Comparison of ENCODE assay signal across 7 cellular contexts in the genomic region with DNA sequence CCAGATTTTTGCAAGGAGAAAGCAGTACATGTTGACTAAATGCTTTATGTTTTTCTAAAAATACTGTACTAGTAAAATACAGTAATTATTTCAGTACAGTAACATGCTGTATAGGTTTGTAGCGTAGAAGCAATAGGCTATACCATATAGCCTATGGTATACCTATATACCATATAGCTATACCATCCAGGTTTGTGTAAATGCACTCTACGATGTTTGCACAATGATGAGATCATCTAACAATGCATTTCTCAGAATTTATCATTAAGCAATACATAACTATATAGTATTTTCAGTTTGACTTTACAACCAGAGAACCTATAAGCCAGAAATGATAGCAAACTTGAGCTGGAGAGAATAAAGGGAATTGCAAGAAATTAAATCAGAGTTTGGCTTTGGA.
"Had no signal": no experiment of that assay in that cellular context is flagged by ENCODE, and none has a peak within 500 bp of the region (broad histone marks: within the 10 kb centered on the region; RNA-seq: fewer than 3 reads in every experiment).

No MANE protein-coding gene starts in this region.

- H3K4me3 ChIP-seq: GM23338 had no signal

- H3K27ac Mint-ChIP-seq: GM23338, H9, HFFc6, IgD-negative memory B cell had no signal

- ATAC-seq: GM23338, HepG2 had no signal

- H2AFZ ChIP-seq: GM23338 had no signal

- H3K4me1 Mint-ChIP-seq: GM23338, H9 had no signal

- H3K27ac ChIP-seq: HL-60 had no signal

- H3K4me3 Mint-ChIP-seq: GM23338, H9, HFFc6, IgD-negative memory B cell had no signal

- H3K27me3 Mint-ChIP-seq: IgD-negative memory B cell had no signal

- H3K9me3 Mint-ChIP-seq: GM23338, H9, HFFc6, IgD-negative memory B cell had no signal

- H3K4me2 ChIP-seq: GM23338 had no signal

- DNase-seq: H9, HCEC 1CT, HFFc6 had no signal
